ENCODE assay signal across 18 cellular contexts in the genomic region with DNA sequence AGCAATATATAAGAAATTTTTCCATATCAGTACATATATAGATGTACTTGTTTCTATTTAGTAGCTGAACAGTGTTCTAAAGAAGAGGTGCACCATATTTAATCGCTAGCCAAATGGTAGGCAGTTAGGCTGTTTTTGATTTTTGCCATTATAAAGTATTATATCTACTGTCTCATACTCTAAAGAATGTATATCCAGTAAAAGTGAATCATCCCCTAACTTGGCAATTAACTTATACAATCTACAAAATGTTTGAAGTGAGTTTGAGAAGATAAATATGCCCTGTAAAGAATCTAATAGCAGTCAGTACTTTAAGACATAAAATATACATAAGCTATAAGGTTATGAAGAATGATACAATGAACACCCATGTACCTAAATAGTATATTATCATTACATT.
A peak's percentile ranks its signal among the peaks of the same experiment; 100 is the strongest.
DNase-seq lines count a peak whose midpoint lies in the region; ATAC-seq and TF ChIP-seq lines count a peak whose summit lies in the region.
"Had no signal": no experiment of that assay in that cellular context is flagged by ENCODE, and none has a peak within 500 bp of the region (broad histone marks: within the 10 kb centered on the region; RNA-seq: fewer than 3 reads in every experiment).

No MANE protein-coding gene starts in this region.

- H3K4me1 Mint-ChIP-seq in HFFc6 (ENCODE audit: low read depth) (peaks cover 45% of the 10 kb centered on the region), osteocyte (ENCODE audit: unreplicated experiment) (peaks cover 40% of the 10 kb centered on the region)
- H3K4me1 Mint-ChIP-seq: CD4-positive, CD25-positive, alpha-beta regulatory T cell; CD8-positive, alpha-beta memory T cell had no signal

- H3K36me3 ChIP-seq in adipocyte (ENCODE audit: control insufficient read depth, insufficient read depth, low read length, severe bottlenecking): peaks cover 30% of the 10 kb centered on the region
- H3K36me3 ChIP-seq in body of pancreas (replicated peaks in 1 of 2; ENCODE audit: insufficient read depth in 1 of 2, low read depth in 2 of 2): no peaks in the 10 kb centered on the region
- H3K36me3 ChIP-seq: BE2C had no signal

- intact Hi-C loops in body of pancreas (cut with DNase I): no loop called here

- H3K27me3 Mint-ChIP-seq in HFFc6 (ENCODE audit: insufficient read depth): no peaks in the 10 kb centered on the region
- no peaks in the 10 kb centered on the region for H3K27me3 Mint-ChIP-seq in osteocyte (ENCODE audit: unreplicated experiment)
- H3K27me3 Mint-ChIP-seq: CD4-positive, CD25-positive, alpha-beta regulatory T cell; CD8-positive, alpha-beta memory T cell had no signal

- no peaks in the 10 kb centered on the region for H3K9me3 Mint-ChIP-seq in HFFc6
- H3K9me3 Mint-ChIP-seq in osteocyte (ENCODE audit: unreplicated experiment): no peaks in the 10 kb centered on the region
- H3K9me3 Mint-ChIP-seq: CD8-positive, alpha-beta memory T cell; GM23338 had no signal

- H3K4me1 ChIP-seq in adipocyte (ENCODE audit: control insufficient read depth, insufficient read depth, low read length) (peaks cover 42% of the 10 kb centered on the region), body of pancreas (no peaks in the 10 kb centered on the region)
- H3K4me1 ChIP-seq: BE2C had no signal

- H3K27ac Mint-ChIP-seq in HFFc6: no peak overlapping the region
- H3K27ac Mint-ChIP-seq in osteocyte (ENCODE audit: unreplicated experiment): peak overlapping the region; percentile 44
- H3K27ac Mint-ChIP-seq: CD4-positive, CD25-positive, alpha-beta regulatory T cell; CD8-positive, alpha-beta memory T cell; GM23338 had no signal

- no peak overlapping the region for H3K4me3 ChIP-seq in adipocyte (ENCODE audit: low read length)
- no peak overlapping the region for H3K4me3 ChIP-seq in body of pancreas
- H3K4me3 ChIP-seq: GM12878, GM23338 had no signal

- no peak for TF ChIP-seq POLR2A in body of pancreas (IDR thresholded peaks at IDR 0.05)

- no peak overlapping the region for H3K27ac ChIP-seq in body of pancreas

- H3K27me3 ChIP-seq in adipocyte (replicated peaks; ENCODE audit: control insufficient read depth, insufficient read depth, low read length) (no peaks in the 10 kb centered on the region), body of pancreas (no peaks in the 10 kb centered on the region)
- H3K27me3 ChIP-seq: BE2C had no signal

- H3K4me3 Mint-ChIP-seq in HFFc6 (no peak overlapping the region), osteocyte (ENCODE audit: unreplicated experiment) (no peak overlapping the region)
- H3K4me3 Mint-ChIP-seq: CD4-positive, CD25-positive, alpha-beta regulatory T cell; CD8-positive, alpha-beta memory T cell; GM23338 had no signal

- WGBS in body of pancreas, 2 donors: 97 to 100% methylated on average over 1 of the region's 1 CpG

- H3K36me3 Mint-ChIP-seq in HFFc6 (ENCODE audit: low read depth) (peaks cover 55% of the 10 kb centered on the region), osteocyte (ENCODE audit: unreplicated experiment) (peaks cover 48% of the 10 kb centered on the region)

- TF ChIP-seq CTCF in HFFc6 (IDR thresholded peaks at IDR 0.05) (no peak), osteocyte (IDR thresholded peaks at IDR 0.05) (no peak), body of pancreas (IDR thresholded peaks at IDR 0.05) (no peak)

- no peaks in the 10 kb centered on the region for H3K9me3 ChIP-seq in adipocyte (ENCODE audit: control insufficient read depth, low read length)
- H3K9me3 ChIP-seq in body of pancreas: no peaks in the 10 kb centered on the region
- H3K9me3 ChIP-seq: BE2C had no signal

- H3K9ac ChIP-seq in adipocyte (ENCODE audit: low read length): peak overlapping the region; percentile 82

- no peak for ATAC-seq in body of pancreas
- no peak for ATAC-seq in GM18868 (IDR thresholded peaks at IDR 0.05; ENCODE audit: unreplicated experiment)
- ATAC-seq: GM12878, GM23338, HepG2 had no signal

- DNase-seq in EL (peak; percentile 18), HFFc6 (peak; percentile 0), adipocyte (ENCODE audit: low read depth) (no peak), osteocyte (ENCODE audit: extremely low spot score, unreplicated experiment) (no peak), body of pancreas (no peak), D341Med (ENCODE audit: low spot score) (no peak)
- DNase-seq: ACHN; BE2C; C1 segment of cervical spinal cord; CD4-positive, CD25-positive, alpha-beta regulatory T cell; CD8-positive, alpha-beta memory T cell; COR-L47; H7; KG1 had no signal

Comparison
In these comparisons a context has a peak if more than half of its experiments do, and no peak if none do; other contexts are left out.
1. DNase-seq: peak in EL (single experiment) and HFFc6 (single experiment); none in adipocyte (single experiment), osteocyte (single experiment), body of pancreas (0 of 4) and D341Med (single experiment).